Comparison of ENCODE assay signal across 19 cellular contexts in the genomic region with DNA sequence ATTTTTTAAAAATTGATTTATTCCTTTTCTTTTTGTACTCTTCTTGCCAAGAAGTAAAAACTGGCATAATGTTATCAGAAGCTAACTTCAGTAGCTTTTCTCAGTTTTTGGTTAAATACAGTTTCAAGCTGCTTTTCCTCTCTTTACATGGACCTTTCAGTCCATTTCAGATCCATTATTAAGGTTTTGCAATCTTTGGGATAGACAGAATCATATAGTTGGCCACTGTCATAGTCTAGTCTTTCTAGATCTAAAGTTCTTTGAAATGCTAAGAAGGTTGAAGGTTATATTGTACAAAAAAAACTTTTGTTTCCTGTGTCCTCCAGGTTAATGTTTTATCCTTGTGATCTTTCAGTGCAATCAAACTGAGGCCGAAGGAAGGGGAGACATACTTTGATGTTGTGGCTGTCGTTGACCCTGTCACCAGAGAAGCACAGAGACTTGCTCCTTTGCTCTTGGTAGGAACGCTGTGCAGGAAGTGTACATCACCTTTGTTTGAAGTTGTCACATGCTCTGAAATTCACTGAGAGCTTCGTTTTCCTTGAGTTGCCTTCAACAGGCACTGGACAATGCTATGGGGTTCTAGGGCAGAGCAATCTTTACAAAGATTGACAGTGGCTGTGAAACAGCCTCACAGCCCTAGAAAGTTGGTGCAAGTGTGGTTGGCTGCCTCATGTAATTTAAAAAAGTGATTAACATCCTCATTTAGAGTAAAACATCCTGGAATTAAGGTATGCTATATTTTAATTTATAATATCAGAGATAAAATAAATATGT.
DNase-seq lines count a peak whose midpoint lies in the region; ATAC-seq, FAIRE-seq and TF ChIP-seq lines count a peak whose summit lies in the region.
"Had no signal": no experiment of that assay in that cellular context is flagged by ENCODE, and none has a peak within 500 bp of the region (broad histone marks: within the 10 kb centered on the region; RNA-seq: fewer than 3 reads in every experiment).

No MANE protein-coding gene starts in this region.

- peaks cover 0 to 47% (median 3%) of the 10 kb centered on the region in 6 donors for H3K4me1 ChIP-seq in spleen

- no peak for DNase-seq in activated naive CD8-positive, alpha-beta T cell treated with anti-CD3 and anti-CD28 coated beads, Interleukin-2, amount 10 ng/mL, durations not matched to agents 7 days and 5 days
- no peak for DNase-seq in activated naive CD8-positive, alpha-beta T cell treated with anti-CD3 and anti-CD28 coated beads for 36 hours
- no peak for DNase-seq in activated T-helper 2 cell treated with anti-CD3 and anti-CD28 coated beads, Interferon-gamma antibody, Interleukin-2, Interleukin-4, amounts not matched to agents 10 μg/mL and 5 μg/mL and 100 μg/mL, durations not matched to agents 14 hours and 24 hours and 36 hours (ENCODE audit: low spot score)
- DNase-seq in left colon, result no peak
- DNase-seq in spleen, result no peak
- DNase-seq in D721Med (ENCODE audit: insufficient read length, low spot score), result no peak
- DNase-seq: COR-L47, H9, MG63, NCI-H1092, NCI-H2081 treated with DMSO at 0.1 percent for 48 hours, NCI-H510A, NCI-H82, PC-3 had no signal

- no peaks in the 10 kb centered on the region for H3K9me3 Mint-ChIP-seq in activated naive CD8-positive, alpha-beta T cell treated with anti-CD3 and anti-CD28 coated beads, Interleukin-2, amount 10 ng/mL, durations not matched to agents 7 days and 5 days
- H3K9me3 Mint-ChIP-seq in activated naive CD8-positive, alpha-beta T cell treated with anti-CD3 and anti-CD28 coated beads for 36 hours, result no peaks in the 10 kb centered on the region
- no peaks in the 10 kb centered on the region for H3K9me3 Mint-ChIP-seq in activated T-helper 2 cell treated with anti-CD3 and anti-CD28 coated beads, Interferon-gamma antibody, Interleukin-2, Interleukin-4, amounts not matched to agents 10 μg/mL and 5 μg/mL and 100 μg/mL, durations not matched to agents 14 hours and 24 hours and 36 hours
- H3K9me3 Mint-ChIP-seq: H9 had no signal

- H3K4me3 Mint-ChIP-seq in activated naive CD8-positive, alpha-beta T cell treated with anti-CD3 and anti-CD28 coated beads, Interleukin-2, amount 10 ng/mL, durations not matched to agents 7 days and 5 days, result no peak overlapping the region
- H3K4me3 Mint-ChIP-seq in activated naive CD8-positive, alpha-beta T cell treated with anti-CD3 and anti-CD28 coated beads for 36 hours, result no peak overlapping the region
- H3K4me3 Mint-ChIP-seq in activated T-helper 2 cell treated with anti-CD3 and anti-CD28 coated beads, Interferon-gamma antibody, Interleukin-2, Interleukin-4, amounts not matched to agents 10 μg/mL and 5 μg/mL and 100 μg/mL, durations not matched to agents 14 hours and 24 hours and 36 hours (ENCODE audit: low read depth), result no peak overlapping the region
- H3K4me3 Mint-ChIP-seq: H9 had no signal

- H3K4me1 Mint-ChIP-seq in activated naive CD8-positive, alpha-beta T cell treated with anti-CD3 and anti-CD28 coated beads, Interleukin-2, amount 10 ng/mL, durations not matched to agents 7 days and 5 days, result peaks cover 21% of the 10 kb centered on the region
- H3K4me1 Mint-ChIP-seq in activated naive CD8-positive, alpha-beta T cell treated with anti-CD3 and anti-CD28 coated beads for 36 hours, result peaks cover 17% of the 10 kb centered on the region
- H3K4me1 Mint-ChIP-seq in activated T-helper 2 cell treated with anti-CD3 and anti-CD28 coated beads, Interferon-gamma antibody, Interleukin-2, Interleukin-4, amounts not matched to agents 10 μg/mL and 5 μg/mL and 100 μg/mL, durations not matched to agents 14 hours and 24 hours and 36 hours (ENCODE audit: low read depth), result peaks cover 16% of the 10 kb centered on the region

- peak overlapping the region; percentile 36 for H3K27ac Mint-ChIP-seq in activated naive CD8-positive, alpha-beta T cell treated with anti-CD3 and anti-CD28 coated beads, Interleukin-2, amount 10 ng/mL, durations not matched to agents 7 days and 5 days
- no peak overlapping the region for H3K27ac Mint-ChIP-seq in activated naive CD8-positive, alpha-beta T cell treated with anti-CD3 and anti-CD28 coated beads for 36 hours
- H3K27ac Mint-ChIP-seq in activated T-helper 2 cell treated with anti-CD3 and anti-CD28 coated beads, Interferon-gamma antibody, Interleukin-2, Interleukin-4, amounts not matched to agents 10 μg/mL and 5 μg/mL and 100 μg/mL, durations not matched to agents 14 hours and 24 hours and 36 hours, result peak overlapping the region; percentile 0

- peaks cover 35% of the 10 kb centered on the region for H3K36me3 Mint-ChIP-seq in activated naive CD8-positive, alpha-beta T cell treated with anti-CD3 and anti-CD28 coated beads, Interleukin-2, amount 10 ng/mL, durations not matched to agents 7 days and 5 days
- H3K36me3 Mint-ChIP-seq in activated naive CD8-positive, alpha-beta T cell treated with anti-CD3 and anti-CD28 coated beads for 36 hours, result peaks cover 33% of the 10 kb centered on the region
- H3K36me3 Mint-ChIP-seq in activated T-helper 2 cell treated with anti-CD3 and anti-CD28 coated beads, Interferon-gamma antibody, Interleukin-2, Interleukin-4, amounts not matched to agents 10 μg/mL and 5 μg/mL and 100 μg/mL, durations not matched to agents 14 hours and 24 hours and 36 hours (ENCODE audit: low read depth), result peaks cover 78% of the 10 kb centered on the region

- H3K27me3 ChIP-seq in spleen (replicated peaks in 1 of 7), result no peaks in the 10 kb centered on the region
- H3K27me3 ChIP-seq: BLaER1 treated with 17β-estradiol and CSF1 and Interleukin-3, amounts not matched to agents 10 nM and 100 nM; MG63 had no signal

- intact Hi-C loops in activated T-helper 2 cell treated with anti-CD3 and anti-CD28 coated beads, Interferon-gamma antibody, Interleukin-2, Interleukin-4, amounts not matched to agents 10 μg/mL and 5 μg/mL and 100 μg/mL, durations not matched to agents 14 hours and 24 hours and 36 hours (cut with micrococcal nuclease), result no loop called here
- intact Hi-C loops in left colon (cut with DNase I, micrococcal nuclease) (no loop called here), spleen (cut with DNase I; ENCODE audit: low total_unique reads) (no loop called here)

- no peak for TF ChIP-seq CTCF in spleen (IDR thresholded peaks at IDR 0.05 in 8 of 11, conservative IDR thresholded peaks at IDR 0.05 in 3 of 11)
- no peak for TF ChIP-seq CTCF in D721Med (IDR thresholded peaks at IDR 0.05; ENCODE audit: insufficient read depth, missing control alignments)

- peaks cover 0 to 100% (median 79%) of the 10 kb centered on the region in 6 donors for H3K36me3 ChIP-seq in spleen

- H3K9me3 ChIP-seq in spleen, result no peaks in the 10 kb centered on the region
- H3K9me3 ChIP-seq: BLaER1 treated with 17β-estradiol and CSF1 and Interleukin-3, amounts not matched to agents 10 nM and 100 nM; MG63 had no signal

- H3K4me3 ChIP-seq in spleen, result peak overlapping the region in 1 of 8 donors; percentile 47
- H3K4me3 ChIP-seq: BLaER1 treated with 17β-estradiol and CSF1 and Interleukin-3, amounts not matched to agents 10 nM and 100 nM; MG63 had no signal

- FAIRE-seq in D721Med (lab: Jason Lieb, UNC), result no peak
- FAIRE-seq: A204.1 had no signal

- H3K27me3 Mint-ChIP-seq in activated naive CD8-positive, alpha-beta T cell treated with anti-CD3 and anti-CD28 coated beads, Interleukin-2, amount 10 ng/mL, durations not matched to agents 7 days and 5 days, result no peaks in the 10 kb centered on the region
- no peaks in the 10 kb centered on the region for H3K27me3 Mint-ChIP-seq in activated naive CD8-positive, alpha-beta T cell treated with anti-CD3 and anti-CD28 coated beads for 36 hours
- H3K27me3 Mint-ChIP-seq in activated T-helper 2 cell treated with anti-CD3 and anti-CD28 coated beads, Interferon-gamma antibody, Interleukin-2, Interleukin-4, amounts not matched to agents 10 μg/mL and 5 μg/mL and 100 μg/mL, durations not matched to agents 14 hours and 24 hours and 36 hours (ENCODE audit: low read depth), result no peaks in the 10 kb centered on the region

- POLR2A ChIA-PET in activated naive CD8-positive, alpha-beta T cell treated with anti-CD3 and anti-CD28 coated beads, Interleukin-2, amount 10 ng/mL, durations not matched to agents 7 days and 5 days (lab: Charles Lee), result interaction anchor here (1.0 kb wide), 1 partner anchor 78 kb away, joined by 3 read pairs; no protein-coding TSS in a partner anchor

- no peak for ATAC-seq in activated naive CD8-positive, alpha-beta T cell treated with anti-CD3 and anti-CD28 coated beads, Interleukin-2, amount 10 ng/mL, durations not matched to agents 7 days and 5 days (ENCODE audit: low read depth)
- peak; percentile 74 for ATAC-seq in left colon
- no peak for ATAC-seq in GM21786 (IDR thresholded peaks at IDR 0.05; ENCODE audit: unreplicated experiment)
- no peak for ATAC-seq in GM18861 (IDR thresholded peaks at IDR 0.05; ENCODE audit: unreplicated experiment)
- ATAC-seq: PC-3 had no signal

- 65 to 75% (median 70%) methylated on average over 4 of the region's 4 CpGs for WGBS in spleen, 5 donors

- TF ChIP-seq POLR2A in spleen (IDR thresholded peaks at IDR 0.05), result no peak

- peak overlapping the region in 7 of 8 donors; percentile 67 to 93 (median 85) for H3K27ac ChIP-seq in spleen
- H3K27ac ChIP-seq: RWPE1 had no signal
